In the genomic region with DNA sequence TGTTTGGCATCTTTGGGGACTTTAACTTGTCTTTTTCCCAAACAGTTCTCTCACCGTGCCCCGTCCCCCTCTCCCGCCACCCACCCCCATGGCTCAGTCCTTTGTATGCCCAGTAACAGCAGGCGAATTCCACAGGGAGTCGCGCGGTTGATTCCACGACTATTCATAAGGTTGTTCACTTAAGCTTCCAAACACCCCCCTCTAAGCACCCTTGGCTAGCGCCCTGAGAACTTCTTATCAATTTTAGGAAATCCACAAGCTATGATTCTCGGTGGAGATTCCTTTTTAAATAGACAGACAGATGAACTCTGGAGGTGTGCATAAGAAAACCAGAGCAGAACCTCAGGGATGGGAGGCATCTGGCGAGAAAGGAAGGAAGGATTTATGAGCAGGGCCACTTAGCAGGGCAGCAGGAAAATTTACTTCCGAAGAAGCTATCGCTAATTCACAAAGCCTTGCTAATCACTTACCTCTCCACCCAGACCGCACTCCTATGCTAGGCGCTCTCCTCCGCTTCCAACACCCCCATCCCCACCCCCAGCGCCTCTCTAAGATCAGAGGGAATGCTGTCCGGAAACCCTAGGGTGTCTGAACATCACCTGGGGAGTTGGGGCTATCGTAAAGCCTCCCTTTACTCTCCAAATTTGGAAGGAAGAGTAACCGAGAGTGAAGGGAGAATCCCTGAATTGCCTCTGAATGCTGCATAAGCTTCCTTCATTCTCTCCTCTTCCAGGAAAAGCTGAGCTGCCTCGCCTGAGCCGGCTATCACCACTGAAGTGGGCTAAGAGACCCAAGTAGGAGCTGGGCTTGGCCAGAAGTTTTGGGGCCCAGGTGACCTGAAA, we compare ENCODE assay signal across 10 cellular contexts. TPM values are rescaled to one million over a fixed set of nuclear protein-coding genes. Genes with fewer than 3 reads are reported as not detected.
DNase-seq lines count a peak whose midpoint lies in the region; ATAC-seq and TF ChIP-seq lines count a peak whose summit lies in the region.
"Had no signal": no experiment of that assay in that cellular context is flagged by ENCODE, and none has a peak within 500 bp of the region (broad histone marks: within the 10 kb centered on the region; RNA-seq: fewer than 3 reads in every experiment).

No MANE protein-coding gene starts in this region.

- no TSS peak for BruUV-seq in Panc1 (replicated peaks; lab: Mats Ljungman, UMichigan)

- in situ Hi-C loops in Panc1 (cut with HindIII; ENCODE audit: low pct_unique_long_range_greater_than_20kb, low sequenced_read_pairs): no loop called here

- peaks cover 9% of the 10 kb centered on the region; the same call in 1 of the 2 replicates for H3K4me1 ChIP-seq in Panc1 (ENCODE audit: control insufficient read depth, insufficient read depth, low read length)
- peaks cover 2% of the 10 kb centered on the region for H3K4me1 ChIP-seq in fibroblast of lung (ENCODE audit: control insufficient read depth, extremely low read depth, insufficient read depth, low read length)
- peaks cover 30% of the 10 kb centered on the region for H3K4me1 ChIP-seq in neuron (ENCODE audit: insufficient read depth, low read length)

- DNase-seq in A172 (ENCODE audit: low spot score) (peak; percentile 31), Panc1 (ENCODE audit: low read depth, low spot score) (no peak), fibroblast of lung (ENCODE audit: low read depth in 2 of 2) (peak in 1 of 2 donors; percentile 31), mesenteric fat pad (ENCODE audit: low spot score) (no peak), NCI-H187 (lab: John Stamatoyannopoulos, UW) (no peak)
- DNase-seq in stimulated activated naive CD4-positive, alpha-beta T cell treated with Interleukin-2 at 50 U/mL for 16 hours (lab: John Stamatoyannopoulos, UW): no peak
- DNase-seq: CD4-positive, alpha-beta memory T cell; NCI-H446 treated with DMSO at 0.1 percent for 48 hours had no signal

- peaks cover 42% of the 10 kb centered on the region for H3K79me2 ChIP-seq in fibroblast of lung (ENCODE audit: control insufficient read depth, insufficient read depth, low read length)

- H3K4me3 ChIP-seq in Panc1 (ENCODE audit: low read depth in 2 of 2, low read length in 2 of 2) (peak overlapping the region; percentile 61 to 68), fibroblast of lung (replicated peaks in 1 of 4; ENCODE audit: control extremely low read depth in 1 of 4, insufficient read depth in 1 of 4, low read depth in 3 of 4, low read length in 4 of 4) (peak overlapping the region; percentile 39 to 84 (median 53)), neuron (ENCODE audit: low read length) (peak overlapping the region; percentile 78)

- H3K36me3 ChIP-seq in Panc1 (ENCODE audit: control insufficient read depth, insufficient read depth, low read length) (no peaks in the 10 kb centered on the region), fibroblast of lung (ENCODE audit: control insufficient read depth, insufficient read depth, low read length) (no peaks in the 10 kb centered on the region), neuron (ENCODE audit: insufficient read depth, low read length) (no peaks in the 10 kb centered on the region)

- ATAC-seq in Panc1 (no peak), HG02973 (IDR thresholded peaks at IDR 0.05; ENCODE audit: unreplicated experiment) (no peak)

- H3K27ac ChIP-seq in Panc1 (ENCODE audit: low read length) (peak overlapping the region; percentile 71), fibroblast of lung (ENCODE audit: insufficient read depth, low read length) (peak overlapping the region; percentile 44)

- H3K9ac ChIP-seq in fibroblast of lung (ENCODE audit: insufficient read depth, low read length): peak overlapping the region; percentile 26

- no peaks in the 10 kb centered on the region for H3K9me3 ChIP-seq in Panc1 (ENCODE audit: control insufficient read depth, insufficient read depth, low read depth, low read length)
- H3K9me3 ChIP-seq in fibroblast of lung (ENCODE audit: control insufficient read depth, insufficient read depth, low read depth, low read length): no peaks in the 10 kb centered on the region
- no peaks in the 10 kb centered on the region for H3K9me3 ChIP-seq in neuron (ENCODE audit: low read length)

- peak overlapping the region; percentile 58 for H3K4me2 ChIP-seq in fibroblast of lung (ENCODE audit: extremely low read depth, insufficient read depth, low read length)

- POLR2A ChIA-PET in Panc1 (lab: Charles Lee): no interaction called here

- peak overlapping the region; percentile 13 for H2AFZ ChIP-seq in fibroblast of lung (ENCODE audit: low read length)
- peak overlapping the region; percentile 85 for H2AFZ ChIP-seq in neuron (ENCODE audit: low read depth, low read length)

- intact Hi-C loops in Panc1 (cut with micrococcal nuclease; ENCODE audit: unreplicated experiment): no loop called here

- no peaks in the 10 kb centered on the region for H4K20me1 ChIP-seq in fibroblast of lung (ENCODE audit: control insufficient read depth, extremely low read depth, insufficient read depth, low read length)

- H3K27me3 ChIP-seq in Panc1 (ENCODE audit: control insufficient read depth, insufficient read depth, low read length): no peaks in the 10 kb centered on the region
- H3K27me3 ChIP-seq in fibroblast of lung (ENCODE audit: control insufficient read depth, insufficient read depth, low read length): peaks cover 4% of the 10 kb centered on the region
- H3K27me3 ChIP-seq in neuron (ENCODE audit: insufficient read depth, low read length): no peaks in the 10 kb centered on the region

- CTCF ChIA-PET in Panc1 (lab: Charles Lee): no interaction called here

- TF ChIP-seq CTCF in Panc1 (IDR thresholded peaks at IDR 0.05) (no peak), fibroblast of lung (conservative IDR thresholded peaks at IDR 0.05 in 1 of 2, IDR thresholded peaks at IDR 0.05 in 1 of 2; ENCODE audit: low read depth in 1 of 2, low read length in 2 of 2) (no peak)

RNA-seq across cellular contexts. Expression of gene UNC5C, which starts 1.7 kb away (rescaled TPM):
- total RNA-seq in A172 (2014; rRNA removed; shearing (Covaris generic)): 17.4 and 20.0 TPM in 2 replicates
- 8.2 TPM for total RNA-seq in Panc1 (2021; ENCODE audit: unreplicated experiment)
- polyA plus RNA-seq in Panc1 (2012; ENCODE audit: insufficient read length): 5.6 TPM
- 2.0 and 3.9 TPM in 2 replicates for total RNA-seq in fibroblast of lung
- polyA plus RNA-seq in fibroblast of lung: 1.4 and 11.6 TPM in 2 replicates
- polyA plus RNA-seq in fibroblast of lung (2012): 0.75 and 5.6 TPM in 2 replicates
- 1.9 and 18.7 TPM in 2 replicates for polyA minus RNA-seq in fibroblast of lung (ENCODE audit: low replicate concordance)
- 0.35 TPM for total RNA-seq in mesenteric fat pad
- total RNA-seq: CD4-positive, alpha-beta memory T cell had no signal
- polyA plus RNA-seq: CD4-positive, alpha-beta memory T cell had no signal
